Comparison of ENCODE assay signal across 7 cellular contexts in genomic region chr2:43595603-43596412, GRCh38. TPM values are rescaled to one million over a fixed set of nuclear protein-coding genes. Genes with fewer than 3 reads are reported as not detected.
DNase-seq lines count a peak whose midpoint lies in the region; ATAC-seq and TF ChIP-seq lines count a peak whose summit lies in the region.

Gene THADA, minus strand, starts transcription at chr2:43596038. Its CDS starts 3,646 bp downstream, at chr2:43592392.

- peak; percentile 98 for TF ChIP-seq POLR2A in GM18505 (IDR thresholded peaks at IDR 0.05; ENCODE audit: borderline replicate concordance, extremely low read depth, insufficient read depth, insufficient read length)

- no peak for TF ChIP-seq CTCF in astrocyte of the cerebellum (IDR thresholded peaks at IDR 0.05; ENCODE audit: low read depth, low read length, missing control alignments)

- ATAC-seq in GM18505 (IDR thresholded peaks at IDR 0.05; ENCODE audit: unreplicated experiment) (peak; percentile 96), HG02973 (IDR thresholded peaks at IDR 0.05; ENCODE audit: unreplicated experiment) (peak; percentile 97)

- in situ Hi-C loops in astrocyte of the cerebellum (cut with HindIII; ENCODE audit: low sequenced_read_pairs), result no loop called here

- DNase-seq in NCI-H2029 (lab: John Stamatoyannopoulos, UW) (peak; percentile 99), T-helper 22 cell (ENCODE audit: low read depth) (peak; percentile 91), astrocyte of the cerebellum (ENCODE audit: low read depth) (peak; percentile 98), hepatic stellate cell (ENCODE audit: low spot score) (peak; percentile 95), renal cortical epithelial cell (ENCODE audit: low read depth) (peak; percentile 98)

- H3K4me3 ChIP-seq in astrocyte of the cerebellum (ENCODE audit: low read depth, low read length), result peak within 1 kb of the TSS; percentile 48

RNA-seq across cellular contexts. Expression of gene THADA, which starts in this region (rescaled TPM):
- 17.2 and 43.3 TPM in 2 replicates for total RNA-seq in renal cortical epithelial cell

Comparison
In these comparisons a context has a peak if more than half of its experiments do, and no peak if none do; other contexts are left out.
1. Peak in every context shown above with its lines: DNase-seq, ATAC-seq and H3K4me3 ChIP-seq.